ENCODE assay signal across 11 cellular contexts in genomic region chr6:12112540-12113189, GRCh38.
DNase-seq lines count a peak whose midpoint lies in the region; ATAC-seq and TF ChIP-seq lines count a peak whose summit lies in the region.
"Had no signal": no experiment of that assay in that cellular context is flagged by ENCODE, and none has a peak within 500 bp of the region (broad histone marks: within the 10 kb centered on the region; RNA-seq: fewer than 3 reads in every experiment).

No MANE protein-coding gene starts in this region.

- H3K9me3 ChIP-seq in heart left ventricle (peaks cover 0 to 22% (median 6%) of the 10 kb centered on the region in 12 donors), left ventricle myocardium inferior (replicated peaks) (peaks cover 22% of the 10 kb centered on the region), SJSA1 (replicated peaks) (no peaks in the 10 kb centered on the region), upper lobe of left lung (peaks cover 0 to 5% (median 0%) of the 10 kb centered on the region in 4 donors), esophagus muscularis mucosa (peaks cover 0 to 5% (median 0%) of the 10 kb centered on the region in 4 donors)

- H3K27ac ChIP-seq in heart left ventricle (no peak overlapping the region), left ventricle myocardium inferior (replicated peaks) (no peak overlapping the region), SJSA1 (peak overlapping the region; percentile 34), epithelial cell of prostate (peak overlapping the region; percentile 16), upper lobe of left lung (no peak overlapping the region), esophagus muscularis mucosa (replicated peaks in 1 of 4) (no peak overlapping the region)
- H3K27ac ChIP-seq: HL-60 had no signal

- H3K36me3 ChIP-seq in heart left ventricle (peaks cover 0 to 19% (median 4%) of the 10 kb centered on the region in 9 donors), left ventricle myocardium inferior (peaks cover 11% of the 10 kb centered on the region), SJSA1 (peaks cover 21% of the 10 kb centered on the region), upper lobe of left lung (peaks cover 0 to 10% (median 0%) of the 10 kb centered on the region in 4 donors), esophagus muscularis mucosa (peaks cover 0 to 21% (median 13%) of the 10 kb centered on the region in 4 donors)

- no peak for TF ChIP-seq EP300 in upper lobe of left lung (IDR thresholded peaks at IDR 0.05)
- TF ChIP-seq EP300 in esophagus muscularis mucosa (IDR thresholded peaks at IDR 0.05) = no peak

- TF ChIP-seq POLR2A in heart left ventricle (IDR thresholded peaks at IDR 0.05) = no peak
- TF ChIP-seq POLR2A in upper lobe of left lung (IDR thresholded peaks at IDR 0.05) = no peak
- no peak for TF ChIP-seq POLR2A in esophagus muscularis mucosa (IDR thresholded peaks at IDR 0.05; ENCODE audit: low read depth)

- DNase-seq in heart left ventricle (peak in 4 of 5 donors; percentile 25 to 65 (median 44)), left ventricle myocardium inferior (no peak), SJSA1 (ENCODE audit: low read depth in 1 of 2, low spot score in 2 of 2) (peak in 1 of 2 experiments; percentile 9), epithelial cell of prostate (ENCODE audit: low read depth, low spot score) (no peak), upper lobe of left lung (no peak), esophagus muscularis mucosa (ENCODE audit: extremely low spot score) (no peak), LoVo (ENCODE audit: low spot score) (no peak)
- DNase-seq: NCI-H526, occipital lobe had no signal

- intact Hi-C loops in heart left ventricle (cut with DNase I) (no loop called here), left ventricle myocardium inferior (cut with micrococcal nuclease) (no loop called here), esophagus muscularis mucosa (cut with DNase I) (no loop called here)

- 68 to 74% (median 72%) methylated on average over 9 of the region's 9 CpGs for WGBS in heart left ventricle, 4 donors
- WGBS in upper lobe of left lung, 2 donors = 89 to 90% methylated on average over 9 of the region's 9 CpGs
- 88% methylated on average over 8 of the region's 9 CpGs for WGBS in esophagus muscularis mucosa

- H3K4me1 ChIP-seq in heart left ventricle (peaks cover 0 to 14% (median 5%) of the 10 kb centered on the region in 12 donors), left ventricle myocardium inferior (peaks cover 21% of the 10 kb centered on the region), SJSA1 (replicated peaks) (peaks cover 12% of the 10 kb centered on the region), upper lobe of left lung (no peaks in the 10 kb centered on the region), esophagus muscularis mucosa (no peaks in the 10 kb centered on the region)

- TF ChIP-seq CTCF in heart left ventricle (IDR thresholded peaks at IDR 0.05) = no peak
- TF ChIP-seq CTCF in left ventricle myocardium inferior (IDR thresholded peaks at IDR 0.05; ENCODE audit: borderline replicate concordance) = no peak
- TF ChIP-seq CTCF in upper lobe of left lung (IDR thresholded peaks at IDR 0.05) = no peak
- TF ChIP-seq CTCF in esophagus muscularis mucosa (IDR thresholded peaks at IDR 0.05) = no peak

- peak; percentile 74 to 95 (median 87) for ATAC-seq in heart left ventricle
- ATAC-seq in upper lobe of left lung (ENCODE audit: low FRiP score in 2 of 2) = peak; percentile 11 to 17
- ATAC-seq in GM21529 (IDR thresholded peaks at IDR 0.05; ENCODE audit: unreplicated experiment) = no peak

- H3K27me3 ChIP-seq in heart left ventricle (no peaks in the 10 kb centered on the region), left ventricle myocardium inferior (ENCODE audit: low read depth) (no peaks in the 10 kb centered on the region), SJSA1 (replicated peaks) (no peaks in the 10 kb centered on the region), upper lobe of left lung (no peaks in the 10 kb centered on the region), esophagus muscularis mucosa (no peaks in the 10 kb centered on the region)

- H3K4me3 ChIP-seq in heart left ventricle = no peak overlapping the region
- H3K4me3 ChIP-seq in left ventricle myocardium inferior = no peak overlapping the region
- no peak overlapping the region for H3K4me3 ChIP-seq in SJSA1
- no peak overlapping the region for H3K4me3 ChIP-seq in upper lobe of left lung
- no peak overlapping the region for H3K4me3 ChIP-seq in esophagus muscularis mucosa

Comparison
In these comparisons a context has a peak if more than half of its experiments do, and no peak if none do; other contexts are left out.
1. DNase-seq: peak in heart left ventricle (4 of 5); none in left ventricle myocardium inferior (single experiment), epithelial cell of prostate (single experiment), upper lobe of left lung (0 of 2), esophagus muscularis mucosa (single experiment) and LoVo (single experiment).
2. H3K27ac ChIP-seq: peak in SJSA1 (single experiment) and epithelial cell of prostate (single experiment); none in heart left ventricle (0 of 12), left ventricle myocardium inferior (single experiment), upper lobe of left lung (0 of 4) and esophagus muscularis mucosa (0 of 4).